Comparison of ENCODE assay signal across 19 cellular contexts in the genomic region with DNA sequence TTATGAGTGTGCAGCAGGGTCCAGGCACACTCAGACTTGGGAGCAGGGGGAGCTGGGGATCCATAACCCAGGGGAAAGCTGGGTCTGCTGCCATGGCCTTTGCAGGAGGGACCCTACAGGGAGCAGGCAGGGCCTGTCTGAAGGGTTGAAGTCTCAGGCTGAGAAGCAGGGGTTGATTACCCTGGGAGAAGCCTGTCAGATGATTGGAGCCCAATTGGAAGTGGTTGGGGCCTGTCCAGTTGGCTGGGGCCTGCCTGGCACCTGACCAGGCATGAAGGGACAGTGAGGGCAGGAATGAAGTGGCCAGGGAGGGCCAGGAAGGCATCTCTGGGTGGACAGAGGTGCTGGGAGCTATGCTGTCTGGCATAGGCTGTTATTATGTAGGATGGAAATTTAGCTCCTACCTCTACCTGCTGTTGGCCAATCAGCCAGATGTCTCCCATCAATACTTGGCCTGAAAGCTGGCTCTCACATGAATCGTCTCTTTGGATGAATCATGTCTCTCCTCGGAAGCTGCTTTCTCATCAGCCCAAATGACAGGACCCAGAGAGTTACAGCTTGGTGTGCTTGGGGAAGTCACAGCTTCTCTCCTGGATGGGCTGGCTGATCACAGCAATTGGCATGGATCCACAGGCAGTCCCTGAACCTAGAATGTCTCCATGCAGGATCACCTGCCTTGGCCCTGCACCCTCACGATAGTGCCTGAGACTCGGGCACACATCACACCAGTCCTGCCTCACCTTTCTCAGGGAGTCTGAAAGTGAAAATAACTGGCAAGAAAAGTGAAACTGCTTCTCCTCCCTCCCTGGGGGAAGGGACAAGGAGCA. TPM values are rescaled to one million over a fixed set of nuclear protein-coding genes. Genes with fewer than 3 reads are reported as not detected.
DNase-seq lines count a peak whose midpoint lies in the region; ATAC-seq, FAIRE-seq and TF ChIP-seq lines count a peak whose summit lies in the region.
"Had no signal": no experiment of that assay in that cellular context is flagged by ENCODE, and none has a peak within 500 bp of the region (broad histone marks: within the 10 kb centered on the region; RNA-seq: fewer than 3 reads in every experiment).

No MANE protein-coding gene starts in this region.

- DNase-seq in SK-N-SH (no peak), GM12878 (ENCODE audit: low read depth, low spot score) (no peak), kidney (no peak), transverse colon (no peak), NCI-H2107 treated with DMSO at 0.1 percent for 48 hours (lab: John Stamatoyannopoulos, UW; ENCODE audit: unreplicated experiment) (no peak), NCI-H82 treated with DMSO at 0.1 percent for 48 hours (lab: John Stamatoyannopoulos, UW; ENCODE audit: unreplicated experiment) (no peak), GM19239 (ENCODE audit: insufficient read length, low spot score) (no peak)
- DNase-seq: activated CD4-positive, alpha-beta memory T cell treated with anti-CD3 and anti-CD28 coated beads, Interleukin-2, amount 10 ng/mL, durations not matched to agents 7 days and 5 days; activated effector memory CD4-positive, alpha-beta T cell treated with anti-CD3 and anti-CD28 coated beads, Interleukin-2, amount 50 U/mL, for 16 hours; effector CD8-positive, alpha-beta T cell; heart right ventricle; NCI-H1694; NCI-H524 treated with DMSO at 0.1 percent for 48 hours; Right ventricle myocardium superior had no signal

- H3K27ac ChIP-seq in SK-N-SH (ENCODE audit: low read depth in 2 of 2, low read length in 1 of 2) (no peak overlapping the region), GM12878 (ENCODE audit: control insufficient read depth, insufficient read depth) (no peak overlapping the region), kidney (ENCODE audit: low read depth in 2 of 2, low read length in 2 of 2) (peak overlapping the region; percentile 29 to 43), transverse colon (peak overlapping the region in 3 of 4 donors; percentile 41 to 72 (median 45))
- H3K27ac ChIP-seq: heart right ventricle, thoracic aorta had no signal

- 27% methylated on average over 2 of the region's 4 CpGs for WGBS in SK-N-SH (ENCODE audit: low lambda C conversion rate)
- WGBS in GM12878 (ENCODE audit: insufficient coverage, insufficient replicate concordance, low lambda C conversion rate, missing lambda C conversion rate), result 48% methylated on average over 4 of the region's 4 CpGs
- 57% methylated on average over 4 of the region's 4 CpGs; no CpG with 5 or more reads in 1 of the 2 donors for WGBS in transverse colon (ENCODE audit: low coverage in 1 of 2), 2 donors

- no peak overlapping the region for H3K9ac ChIP-seq in SK-N-SH
- H3K9ac ChIP-seq in GM12878 (ENCODE audit: control insufficient read depth, insufficient read depth, low read length), result no peak overlapping the region
- no peak overlapping the region for H3K9ac ChIP-seq in kidney (ENCODE audit: low read length in 2 of 2)

- H3K9me3 ChIP-seq in SK-N-SH (no peaks in the 10 kb centered on the region), GM12878 (replicated peaks; ENCODE audit: control insufficient read depth, insufficient read depth, low read length) (no peaks in the 10 kb centered on the region; the same call in 2 of the 3 replicates), kidney (ENCODE audit: control insufficient read depth in 1 of 2, low read length in 2 of 2) (no peaks in the 10 kb centered on the region), transverse colon (no peaks in the 10 kb centered on the region)
- H3K9me3 ChIP-seq: heart right ventricle, thoracic aorta had no signal

- ATAC-seq in SK-N-SH treated with all-trans-retinoic acid at 6 μM for 48 hours (no peak; the same call in 2 of the 3 replicates), GM12878 (peak; percentile 43; the same call in 1 of the 3 replicates)
- ATAC-seq: heart right ventricle had no signal

- H2AFZ ChIP-seq in SK-N-SH (ENCODE audit: low read depth), result no peak overlapping the region
- no peak overlapping the region for H2AFZ ChIP-seq in GM12878 (ENCODE audit: control insufficient read depth, low read depth, low read length)

- TF ChIP-seq RAD21 in SK-N-SH (IDR thresholded peaks at IDR 0.05; ENCODE audit: low read length) (no peak), GM12878 (IDR thresholded peaks at IDR 0.05; ENCODE audit: insufficient read depth, low read depth, low read length) (no peak)

- H4K20me1 ChIP-seq in SK-N-SH (ENCODE audit: insufficient read depth) (no peaks in the 10 kb centered on the region), GM12878 (ENCODE audit: control insufficient read depth, insufficient read depth) (no peaks in the 10 kb centered on the region)

- H3K9me2 ChIP-seq in SK-N-SH, result no peaks in the 10 kb centered on the region

- BruUV-seq in GM12878 (replicated peaks; lab: Mats Ljungman, UMichigan), result no TSS peak

- H3K79me2 ChIP-seq in SK-N-SH (ENCODE audit: insufficient read depth), result no peaks in the 10 kb centered on the region
- H3K79me2 ChIP-seq in GM12878 (ENCODE audit: control insufficient read depth, insufficient read depth, low read length), result no peaks in the 10 kb centered on the region

- TF ChIP-seq POLR2A in GM12878 (IDR thresholded peaks at IDR 0.05; ENCODE audit: low read depth, low read length), result no peak
- TF ChIP-seq POLR2A in transverse colon (IDR thresholded peaks at IDR 0.05), result peak; percentile 62

- H3K27me3 ChIP-seq in SK-N-SH (ENCODE audit: insufficient read depth), result no peaks in the 10 kb centered on the region
- peaks cover under 1 to 2% of the 10 kb centered on the region in 2 experiments; a peak in 2 of 4 replicates for H3K27me3 ChIP-seq in GM12878 (replicated peaks in 1 of 2; ENCODE audit: control insufficient read depth in 2 of 2, insufficient read depth in 2 of 2, low read length in 1 of 2)
- no peaks in the 10 kb centered on the region for H3K27me3 ChIP-seq in transverse colon
- H3K27me3 ChIP-seq: heart right ventricle had no signal

- SMC1A ChIA-PET in GM12878 (lab: Charles Lee; ENCODE audit: uncharacterized antibody, unreplicated experiment), result interaction anchor here (0.6 kb wide), 1 partner anchor 31 kb away, joined by 3 read pairs; no protein-coding TSS in a partner anchor

- no peak for TF ChIP-seq EP300 in SK-N-SH (IDR thresholded peaks at IDR 0.05; ENCODE audit: borderline replicate concordance in 1 of 2, low read depth in 1 of 2, low read length in 1 of 2)
- no peak for TF ChIP-seq EP300 in GM12878 (IDR thresholded peaks at IDR 0.05; ENCODE audit: borderline replicate concordance in 1 of 2, control insufficient read depth in 1 of 2, low read depth in 2 of 2, low read length in 2 of 2)
- TF ChIP-seq EP300 in transverse colon (IDR thresholded peaks at IDR 0.05; ENCODE audit: low read depth), result no peak

- H3K36me3 ChIP-seq in SK-N-SH (replicated peaks in 1 of 2; ENCODE audit: control insufficient read depth in 1 of 2, insufficient read depth in 2 of 2, low read length in 1 of 2), result no peaks in the 10 kb centered on the region
- no peaks in the 10 kb centered on the region for H3K36me3 ChIP-seq in GM12878 (ENCODE audit: control insufficient read depth in 2 of 2, insufficient read depth in 2 of 2, low read length in 1 of 2)
- H3K36me3 ChIP-seq in kidney (ENCODE audit: control insufficient read depth in 1 of 2, insufficient read depth in 2 of 2, low read length in 2 of 2), result no peaks in the 10 kb centered on the region
- H3K36me3 ChIP-seq in transverse colon, result no peaks in the 10 kb centered on the region
- H3K36me3 ChIP-seq: heart right ventricle, thoracic aorta had no signal

- no peaks in the 10 kb centered on the region for H3F3A ChIP-seq in SK-N-SH (replicated peaks; ENCODE audit: insufficient read depth)

- H3K4me1 ChIP-seq in SK-N-SH (ENCODE audit: control insufficient read depth in 1 of 2, insufficient read depth in 2 of 2, low read depth in 1 of 2, low read length in 1 of 2) (peaks cover 3 to 5% of the 10 kb centered on the region in 2 experiments; a peak in 2 of 4 replicates), GM12878 (ENCODE audit: control insufficient read depth, insufficient read depth, low read length) (no peaks in the 10 kb centered on the region), kidney (ENCODE audit: control insufficient read depth in 1 of 2, insufficient read depth in 1 of 2, low read depth in 1 of 2, low read length in 2 of 2) (peaks cover 25 to 35% of the 10 kb centered on the region in 2 donors), transverse colon (peaks cover 0 to 43% (median 14%) of the 10 kb centered on the region in 4 donors)

- H3K4me3 ChIP-seq in SK-N-SH (ENCODE audit: low read depth in 2 of 2, low read length in 1 of 2) (no peak overlapping the region), GM12878 (no peak overlapping the region), kidney (ENCODE audit: low read length in 2 of 2) (peak overlapping the region; percentile 28 to 46), transverse colon (peak overlapping the region in 1 of 4 donors; percentile 3)
- H3K4me3 ChIP-seq: heart right ventricle, K562, thoracic aorta had no signal

- in situ Hi-C loops in GM12878 (cut with MboI) (no loop called here), transverse colon (cut with MboI; ENCODE audit: low pct_ligation_motif_present in 1 of 4, low pct_unique_long_range_greater_than_20kb in 1 of 4, low sequenced_read_pairs in 3 of 4) (no loop called here)

- RAD21 ChIA-PET in GM12878 (lab: Charles Lee; ENCODE audit: unreplicated experiment), result interaction anchor here (0.9 kb wide), 1 partner anchor 127 kb away, joined by 3 read pairs; no protein-coding TSS in a partner anchor

- POLR2A ChIA-PET in SK-N-SH (lab: Yijun Ruan, JAX), result no interaction called here
- POLR2A ChIA-PET in GM12878 (lab: Charles Lee), result no interaction called here

- no peak for TF ChIP-seq CTCF in SK-N-SH (IDR thresholded peaks at IDR 0.05)
- TF ChIP-seq CTCF in GM12878 (IDR thresholded peaks at IDR 0.05 in 2 of 3, conservative IDR thresholded peaks at IDR 0.05 in 1 of 3; ENCODE audit: control insufficient read depth in 2 of 3, extremely low read depth in 1 of 3, insufficient read depth in 1 of 3, low read depth in 3 of 3, low read length in 3 of 3), result no peak
- no peak for TF ChIP-seq CTCF in kidney (IDR thresholded peaks at IDR 0.05; ENCODE audit: borderline replicate concordance, extremely low read depth, insufficient read depth)
- TF ChIP-seq CTCF in transverse colon (IDR thresholded peaks at IDR 0.05), result no peak

- CTCF ChIA-PET in SK-N-SH (lab: Yijun Ruan, JAX), result no interaction called here
- CTCF ChIA-PET in GM12878 (lab: Yijun Ruan, JAX), result no interaction called here

- no peak overlapping the region for H3K4me2 ChIP-seq in SK-N-SH
- H3K4me2 ChIP-seq in GM12878 (ENCODE audit: control insufficient read depth, insufficient read depth), result no peak overlapping the region

- intact Hi-C loops in GM12878 (cut with micrococcal nuclease; ENCODE audit: unreplicated experiment), result no loop called here
- intact Hi-C loops in kidney (cut with DNase I), result no loop called here
- intact Hi-C loops in transverse colon (cut with DNase I; ENCODE audit: low total_unique reads), result no loop called here

- FAIRE-seq in GM12878 (lab: Jason Lieb, UNC), result no peak
- no peak for FAIRE-seq in kidney (lab: Jason Lieb, UNC)
- no peak for FAIRE-seq in GM19239 (lab: Jason Lieb, UNC)

RNA-seq across cellular contexts. Expression of gene SLCO2A1, which starts 27.5 kb away (rescaled TPM):
- polyA plus RNA-seq in SK-N-SH (2012; rRNA removed) (5.8 and 9.3 TPM in 2 replicates), GM12878 (2011; rRNA removed) (not detected in 2 replicates), GM12878 (2014; fragmentation: Illumina TruSeq; extraction: Trizol) (not detected in 2 replicates), GM12878 (2014; fragmentation: Nextera tagmentation; extraction: Ambion mirVana) (not detected), GM12878 (2014; rRNA removed) (not detected in 2 replicates), GM12878 (2016; fragmentation: Nextera tagmentation; extraction: Ambion mirVana) (not detected), kidney (ENCODE audit: insufficient read depth, low read depth, low replicate concordance) (27.2 TPM)
- polyA plus RNA-seq in SK-N-SH (2012; cell fraction: cytosol; rRNA removed), result 3.2 and 4.8 TPM in 2 replicates
- polyA plus RNA-seq in SK-N-SH (2012; cell fraction: nucleus; rRNA removed), result 10.5 and 12.4 TPM in 2 replicates
- not detected in 2 replicates for total RNA-seq in GM12878 (2013; cell fraction: nucleolus; rRNA removed)
- total RNA-seq in GM12878 (2014; rRNA removed) (not detected in 2 replicates), GM12878 (2014; rRNA removed; fragmentation: Illumina TruSeq; extraction: Trizol) (not detected in 2 replicates), GM12878 (2021) (0.05 TPM in 2 replicates), kidney (169 TPM), transverse colon (10 to 100 TPM in 3 of 4 donors, 1 to 10 TPM in 1; 8.4 to 68.5 (median 22.7) TPM)
- polyA plus RNA-seq in GM12878 (2011; ENCODE audit: low read depth), result not detected
- polyA plus RNA-seq in GM12878 (2011; cell fraction: cytosol; rRNA removed), result not detected in 2 replicates
- not detected in 2 replicates for polyA plus RNA-seq in GM12878 (2011; cell fraction: nucleus; rRNA removed)
- polyA plus RNA-seq in GM12878 (2012), result not detected in 2 replicates
- not detected in 2 replicates for polyA minus RNA-seq in GM12878 (2011; rRNA and poly(A)+ RNA removed)
- polyA minus RNA-seq in GM12878 (2011; cell fraction: cytosol; rRNA and poly(A)+ RNA removed), result not detected in 2 replicates
- not detected in 2 replicates for polyA minus RNA-seq in GM12878 (2011; cell fraction: nucleus; rRNA and poly(A)+ RNA removed)
- total RNA-seq: A673; activated CD4-positive, alpha-beta memory T cell treated with anti-CD3 and anti-CD28 coated beads, Interleukin-2, amount 10 ng/mL, durations not matched to agents 7 days and 5 days; Calu3 had no signal

Comparison
In these comparisons a context has a peak if more than half of its experiments do, and no peak if none do; other contexts are left out.
1. H3K27ac ChIP-seq: peak in kidney (2 of 2) and transverse colon (3 of 4); none in SK-N-SH (0 of 2) and GM12878 (single experiment).
2. H3K4me3 ChIP-seq: peak in kidney (2 of 2); none in SK-N-SH (0 of 2) and GM12878 (single experiment).
3. RNA of gene SLCO2A1, which starts 27.5 kb away (total RNA-seq): 169 TPM in kidney (single experiment) and 8.4 to 68.5 TPM in transverse colon; 0.05 TPM in GM12878; every median in the first group is over 4 times any median in the second.
4. Of the 26 proteins assayed by ChIP-seq in both GM12878 and SK-N-SH: peak only in GM12878: none; only in SK-N-SH: PBX3; in both: none; in neither: 25.